ENCODE assay signal across 33 cellular contexts in genomic region chr19:16320987-16321386, GRCh38. TPM values are rescaled to one million over a fixed set of nuclear protein-coding genes. Genes with fewer than 3 reads are reported as not detected.
"Had no signal": no experiment of that assay in that cellular context is flagged by ENCODE, and none has a peak within 500 bp of the region (broad histone marks: within the 10 kb centered on the region; RNA-seq: fewer than 3 reads in every experiment).

No MANE protein-coding gene starts in this region.

- H3K4me3 Mint-ChIP-seq: activated CD4-positive, alpha-beta T cell treated with anti-CD3 and anti-CD28 coated beads, Interleukin-2, amount 10 ng/mL, durations not matched to agents 24 days and 14 days; activated CD8-positive, alpha-beta T cell treated with anti-CD3 and anti-CD28 coated beads for 36 hours; activated naive CD4-positive, alpha-beta T cell treated with anti-CD3 and anti-CD28 coated beads, Interleukin-2, amount 50 U/mL, for 24 hours; activated naive CD8-positive, alpha-beta T cell treated with anti-CD3 and anti-CD28 coated beads, Interleukin-2, amount 50 U/mL, for 24 hours; activated T-cell treated with anti-CD3 and anti-CD28 coated beads, Interleukin-2, amount 50 U/mL, for 4 hours; activated T-helper 17 cell treated with anti-CD3 and anti-CD28 coated beads, Interleukin-2, amount 50 U/mL, for 72 hours; mesothelial cell of epicardium; stimulated activated memory B cell treated with anti-CD40 and anti-IgM and Interleukin-4, amounts not matched to agents 10 μg/mL and 1 μg/mL and 100 μg/mL, for 72 hours; stimulated activated naive CD8-positive, alpha-beta T cell treated with anti-CD3 and anti-CD28 coated beads, Interleukin-15, amount 100 ng/mL, for 72 hours; T-helper 2 cell treated with Interferon-gamma antibody and Interleukin-4, amounts not matched to agents 5 μg/mL and 100 μg/mL, for 36 hours had no signal

- H3K27me3 Mint-ChIP-seq: activated naive CD4-positive, alpha-beta T cell treated with anti-CD3 and anti-CD28 coated beads, Interleukin-2, amount 50 U/mL, for 24 hours; stimulated activated memory B cell treated with anti-CD40 and anti-IgM and Interleukin-4, amounts not matched to agents 10 μg/mL and 1 μg/mL and 100 μg/mL, for 72 hours had no signal

- H3K36me3 ChIP-seq: gastroesophageal sphincter, pancreas had no signal

- H3K27ac ChIP-seq: pancreas, psoas muscle, right atrium auricular region, vagina, VCaP had no signal

- H3K4me2 ChIP-seq: smooth muscle cell had no signal

- H3K4me1 ChIP-seq: pancreas had no signal

- H3K9me3 Mint-ChIP-seq: activated naive CD4-positive, alpha-beta T cell treated with anti-CD3 and anti-CD28 coated beads, Interleukin-2, amount 50 U/mL, for 24 hours; activated naive CD8-positive, alpha-beta T cell treated with anti-CD3 and anti-CD28 coated beads, Interleukin-2, amount 50 U/mL, for 24 hours; activated T-cell treated with anti-CD3 and anti-CD28 coated beads, Interleukin-2, amount 50 U/mL, for 4 hours; activated T-helper 17 cell treated with anti-CD3 and anti-CD28 coated beads, Interleukin-2, amount 50 U/mL, for 72 hours; mesothelial cell of epicardium; neural crest cell; type B pancreatic cell had no signal

- H3K9me3 ChIP-seq: gastroesophageal sphincter, pancreas, psoas muscle, right atrium auricular region, vagina had no signal

- H3K4me3 ChIP-seq: gastroesophageal sphincter, pancreas, psoas muscle, right atrium auricular region, smooth muscle cell, vagina had no signal

- H3K4me1 Mint-ChIP-seq: neural crest cell had no signal

- ATAC-seq: activated CD8-positive, alpha-beta T cell treated with anti-CD3 and anti-CD28 coated beads for 36 hours; activated naive CD8-positive, alpha-beta T cell treated with anti-CD3 and anti-CD28 coated beads, Interleukin-2, amount 50 U/mL, for 24 hours; activated T-cell treated with anti-CD3 and anti-CD28 coated beads, Interleukin-2, amount 50 U/mL, for 4 hours; activated T-helper 17 cell treated with anti-CD3 and anti-CD28 coated beads, Interleukin-2, amount 50 U/mL, for 72 hours; gastroesophageal sphincter; left colon; naive thymus-derived CD4-positive, alpha-beta T cell; pancreas; psoas muscle; stimulated activated memory B cell treated with anti-CD40 and anti-IgM and Interleukin-4, amounts not matched to agents 10 μg/mL and 1 μg/mL and 100 μg/mL, for 72 hours; stimulated activated naive CD8-positive, alpha-beta T cell treated with anti-CD3 and anti-CD28 coated beads, Interleukin-15, amount 100 ng/mL, for 72 hours had no signal

- H3K27me3 ChIP-seq: gastroesophageal sphincter, pancreas, right atrium auricular region, vagina had no signal

- H3K27ac Mint-ChIP-seq: activated CD4-positive, alpha-beta T cell treated with anti-CD3 and anti-CD28 coated beads, Interleukin-2, amount 10 ng/mL, durations not matched to agents 24 days and 14 days; activated CD8-positive, alpha-beta T cell treated with anti-CD3 and anti-CD28 coated beads for 36 hours; activated naive CD4-positive, alpha-beta T cell treated with anti-CD3 and anti-CD28 coated beads, Interleukin-2, amount 50 U/mL, for 24 hours; activated naive CD8-positive, alpha-beta T cell treated with anti-CD3 and anti-CD28 coated beads, Interleukin-2, amount 50 U/mL, for 24 hours; activated T-helper 17 cell treated with anti-CD3 and anti-CD28 coated beads, Interleukin-2, amount 50 U/mL, for 72 hours; mesothelial cell of epicardium; stimulated activated naive CD8-positive, alpha-beta T cell treated with anti-CD3 and anti-CD28 coated beads, Interleukin-15, amount 100 ng/mL, for 72 hours; type B pancreatic cell had no signal

- H3K36me3 Mint-ChIP-seq: mesothelial cell of epicardium, type B pancreatic cell had no signal

- DNase-seq: activated CD4-positive, alpha-beta T cell treated with anti-CD3 and anti-CD28 coated beads, Interleukin-2, amount 10 ng/mL, durations not matched to agents 24 days and 14 days; activated CD4-positive, CD25-positive, alpha-beta regulatory T cell treated with anti-CD3 and anti-CD28 coated beads, Interleukin-2, amount 50 U/mL, for 72 hours; activated CD8-positive, alpha-beta T cell treated with anti-CD3 and anti-CD28 coated beads for 36 hours; activated gamma-delta T cell treated with Interleukin-2 at 50 U/mL for 16 hours; activated naive CD8-positive, alpha-beta T cell treated with anti-CD3 and anti-CD28 coated beads, Interleukin-2, amount 50 U/mL, for 24 hours; activated T-cell treated with anti-CD3 and anti-CD28 coated beads, Interleukin-2, amount 50 U/mL, for 4 hours; amygdala; caudate nucleus; cortex of kidney; hippocampal formation; left colon; naive thymus-derived CD4-positive, alpha-beta T cell; nucleus accumbens; pancreas; psoas muscle; stimulated activated CD4-positive, alpha-beta T cell treated with anti-CD3 and anti-CD28 coated beads, Interleukin-1b, Interleukin-23, amount 100 ng/mL, for 48 hours; stimulated activated CD4-positive, alpha-beta T cell treated with anti-CD3 and anti-CD28 coated beads, Interleukin-4, amount 100 ng/mL, for 4 hours; stimulated activated CD8-positive, alpha-beta memory T cell treated with anti-CD3 and anti-CD28 coated beads, Interleukin-4, amount 100 ng/mL, for 48 hours; stimulated activated naive CD8-positive, alpha-beta T cell treated with anti-CD3 and anti-CD28 coated beads, Interleukin-15, amount 100 ng/mL, for 72 hours; substantia nigra had no signal

RNA-seq across cellular contexts. Expression of gene KLF2, which starts 3.6 kb away (rescaled TPM):
- polyA plus RNA-seq: keratinocyte had no signal
